Comparison of ENCODE assay signal across 18 cellular contexts in genomic region chr12:2242206-2242605, GRCh38.
DNase-seq lines count a peak whose midpoint lies in the region; ATAC-seq and TF ChIP-seq lines count a peak whose summit lies in the region.
"Had no signal": no experiment of that assay in that cellular context is flagged by ENCODE, and none has a peak within 500 bp of the region (broad histone marks: within the 10 kb centered on the region; RNA-seq: fewer than 3 reads in every experiment).

No MANE protein-coding gene starts in this region.

- no peak overlapping the region for H3K9ac ChIP-seq in mesenchymal stem cell (ENCODE audit: low read length)

- no peak overlapping the region for H4K8ac ChIP-seq in mesenchymal stem cell (ENCODE audit: low read length)

- H2BK12ac ChIP-seq in mesenchymal stem cell (ENCODE audit: low read length in 2 of 2): peak overlapping the region in 1 of 2 experiments; percentile 4

- POLR2A ChIA-PET in HEK293T (lab: Yijun Ruan, JAX): interaction anchor here (1.5 kb wide), 1 partner anchor 8 kb away, joined by 3 read pairs; no protein-coding TSS in a partner anchor

- no peak overlapping the region for H2AFZ ChIP-seq in mesenchymal stem cell (ENCODE audit: low read depth, low read length)

- no peak overlapping the region for H2BK120ac ChIP-seq in mesenchymal stem cell (ENCODE audit: low read depth, low read length)

- H3K4ac ChIP-seq in mesenchymal stem cell (ENCODE audit: low read depth in 1 of 2, low read length in 2 of 2): no peak overlapping the region

- peak overlapping the region; percentile 44 for H2AK5ac ChIP-seq in mesenchymal stem cell (ENCODE audit: low read length, severe bottlenecking)

- H3K27ac ChIP-seq in left ventricle myocardium inferior (replicated peaks) (peak overlapping the region; percentile 89), mesenchymal stem cell (ENCODE audit: low read length, poor library complexity, severe bottlenecking) (no peak overlapping the region), transverse colon (peak overlapping the region; percentile 66 to 82 (median 75))
- H3K27ac ChIP-seq: 22Rv1, A549 had no signal

- H3K27me3 ChIP-seq in left ventricle myocardium inferior (ENCODE audit: low read depth) (no peaks in the 10 kb centered on the region), mesenchymal stem cell (ENCODE audit: control insufficient read depth in 1 of 2, insufficient read depth in 1 of 2, low read length in 2 of 2) (no peaks in the 10 kb centered on the region), transverse colon (no peaks in the 10 kb centered on the region)

- in situ Hi-C loops in transverse colon (cut with MboI; ENCODE audit: low pct_ligation_motif_present in 1 of 4, low pct_unique_long_range_greater_than_20kb in 1 of 4, low sequenced_read_pairs in 3 of 4): no loop called here

- H3K23ac ChIP-seq in mesenchymal stem cell (ENCODE audit: low read length in 2 of 2): no peak overlapping the region

- WGBS in mesenchymal stem cell: 91% methylated on average over 3 of the region's 5 CpGs
- WGBS in transverse colon (ENCODE audit: low coverage in 1 of 2), 2 donors: 84 to 85% methylated on average over 5 of the region's 5 CpGs

- ATAC-seq in HG03460 (IDR thresholded peaks at IDR 0.05; ENCODE audit: unreplicated experiment) (no peak), HG03108 (IDR thresholded peaks at IDR 0.05; ENCODE audit: unreplicated experiment) (no peak)
- ATAC-seq: A549, K562 had no signal

- H3K79me1 ChIP-seq in mesenchymal stem cell (replicated peaks; ENCODE audit: low read length, poor library complexity, severe bottlenecking): no peaks in the 10 kb centered on the region

- H2BK5ac ChIP-seq in mesenchymal stem cell (ENCODE audit: low read depth, low read length, poor library complexity, severe bottlenecking): no peak overlapping the region

- H2BK15ac ChIP-seq in mesenchymal stem cell (ENCODE audit: low read depth, poor library complexity, severe bottlenecking): no peak overlapping the region

- no peak overlapping the region for H4K91ac ChIP-seq in mesenchymal stem cell (ENCODE audit: low read length)

- CTCF ChIA-PET in HEK293T (lab: Yijun Ruan, JAX): no interaction called here

- no peak for TF ChIP-seq CTCF in left ventricle myocardium inferior (IDR thresholded peaks at IDR 0.05; ENCODE audit: borderline replicate concordance)
- TF ChIP-seq CTCF in transverse colon (IDR thresholded peaks at IDR 0.05): no peak

- intact Hi-C loops in left ventricle myocardium inferior (cut with micrococcal nuclease): no loop called here
- intact Hi-C loops in cardiac septum (cut with DNase I): no loop called here
- intact Hi-C loops in transverse colon (cut with DNase I; ENCODE audit: low total_unique reads): no loop called here

- no peaks in the 10 kb centered on the region for H3K36me3 ChIP-seq in left ventricle myocardium inferior
- no peaks in the 10 kb centered on the region for H3K36me3 ChIP-seq in mesenchymal stem cell (ENCODE audit: control insufficient read depth in 1 of 2, insufficient read depth in 2 of 2, low read depth in 1 of 2, low read length in 2 of 2)
- H3K36me3 ChIP-seq in transverse colon: no peaks in the 10 kb centered on the region

- no peak overlapping the region for H3K4me2 ChIP-seq in mesenchymal stem cell (ENCODE audit: low read length, poor library complexity, severe bottlenecking)
- H3K4me2 ChIP-seq: A549 had no signal

- peak overlapping the region in 1 of 2 experiments; percentile 19 for H3K18ac ChIP-seq in mesenchymal stem cell (ENCODE audit: low read depth in 1 of 2, low read length in 2 of 2)

- H3K4me1 ChIP-seq in left ventricle myocardium inferior (peaks cover 100% of the 10 kb centered on the region), mesenchymal stem cell (ENCODE audit: control insufficient read depth, insufficient read depth, low read depth, low read length) (peaks cover 21% of the 10 kb centered on the region), transverse colon (peaks cover 0 to 13% (median 5%) of the 10 kb centered on the region in 4 donors)
- H3K4me1 ChIP-seq: A549, Caco-2 had no signal

- TF ChIP-seq EP300 in transverse colon (IDR thresholded peaks at IDR 0.05; ENCODE audit: low read depth): no peak

- DNase-seq in left ventricle myocardium inferior (no peak), cardiac septum (ENCODE audit: low spot score) (no peak), cerebellar cortex (ENCODE audit: low spot score) (peak; percentile 69), mesenchymal stem cell (no peak), transverse colon (no peak), HEK293T (ENCODE audit: extremely low spot score) (no peak)
- DNase-seq: Caco-2; CD4-positive, CD25-positive, alpha-beta regulatory T cell; DMS79; GF-D8; GOT3; H9; IMR-90 had no signal

- no peak for TF ChIP-seq POLR2A in transverse colon (IDR thresholded peaks at IDR 0.05)

- H3K9me3 ChIP-seq in left ventricle myocardium inferior (replicated peaks) (no peaks in the 10 kb centered on the region), mesenchymal stem cell (ENCODE audit: control insufficient read depth, low read length) (no peaks in the 10 kb centered on the region), transverse colon (no peaks in the 10 kb centered on the region)
- H3K9me3 ChIP-seq: A549, Caco-2 had no signal

- no peak overlapping the region for H3K4me3 ChIP-seq in left ventricle myocardium inferior
- no peak overlapping the region for H3K4me3 ChIP-seq in mesenchymal stem cell (ENCODE audit: insufficient read depth in 1 of 2, low read depth in 1 of 2, low read length in 2 of 2)
- H3K4me3 ChIP-seq in transverse colon: no peak overlapping the region
- H3K4me3 ChIP-seq: A549, K562 had no signal

- H3K14ac ChIP-seq in mesenchymal stem cell (ENCODE audit: low read length in 2 of 2): no peak overlapping the region

TF ChIP-seq in HEK293T, 16 proteins besides CTCF, POLR2A, EP300 and RAD21:
- TF ChIP-seq ZNF384 (IDR thresholded peaks at IDR 0.05): no peak
- no peak for TF ChIP-seq BHLHE40 (IDR thresholded peaks at IDR 0.05; ENCODE audit: borderline replicate concordance)
- no peak for TF ChIP-seq PKNOX1 (IDR thresholded peaks at IDR 0.05)
- no peak for TF ChIP-seq CTBP1 (IDR thresholded peaks at IDR 0.05; ENCODE audit: borderline replicate concordance)
- no peak for TF ChIP-seq FOXA1 (IDR thresholded peaks at IDR 0.05)
- TF ChIP-seq L3MBTL2 (conservative IDR thresholded peaks at IDR 0.05): no peak
- no peak for TF ChIP-seq SUZ12 (IDR thresholded peaks at IDR 0.05)
- no peak for TF ChIP-seq TARDBP (IDR thresholded peaks at IDR 0.05)
- TF ChIP-seq FOXM1 (IDR thresholded peaks at IDR 0.05; ENCODE audit: borderline replicate concordance): no peak
- no peak for TF ChIP-seq NFRKB (IDR thresholded peaks at IDR 0.05)
- no peak for TF ChIP-seq FOXK2 (IDR thresholded peaks at IDR 0.05)
- TF ChIP-seq SP1 (IDR thresholded peaks at IDR 0.05): no peak
- TF ChIP-seq ARNT (IDR thresholded peaks at IDR 0.05): no peak
- no peak for TF ChIP-seq ELF4 (IDR thresholded peaks at IDR 0.05)
- TF ChIP-seq LEF1 (IDR thresholded peaks at IDR 0.05; ENCODE audit: borderline replicate concordance): no peak
- no peak for TF ChIP-seq HDGF (IDR thresholded peaks at IDR 0.05; ENCODE audit: borderline replicate concordance)
